8 cellular contexts compared by ENCODE assay signal in the genomic region with DNA sequence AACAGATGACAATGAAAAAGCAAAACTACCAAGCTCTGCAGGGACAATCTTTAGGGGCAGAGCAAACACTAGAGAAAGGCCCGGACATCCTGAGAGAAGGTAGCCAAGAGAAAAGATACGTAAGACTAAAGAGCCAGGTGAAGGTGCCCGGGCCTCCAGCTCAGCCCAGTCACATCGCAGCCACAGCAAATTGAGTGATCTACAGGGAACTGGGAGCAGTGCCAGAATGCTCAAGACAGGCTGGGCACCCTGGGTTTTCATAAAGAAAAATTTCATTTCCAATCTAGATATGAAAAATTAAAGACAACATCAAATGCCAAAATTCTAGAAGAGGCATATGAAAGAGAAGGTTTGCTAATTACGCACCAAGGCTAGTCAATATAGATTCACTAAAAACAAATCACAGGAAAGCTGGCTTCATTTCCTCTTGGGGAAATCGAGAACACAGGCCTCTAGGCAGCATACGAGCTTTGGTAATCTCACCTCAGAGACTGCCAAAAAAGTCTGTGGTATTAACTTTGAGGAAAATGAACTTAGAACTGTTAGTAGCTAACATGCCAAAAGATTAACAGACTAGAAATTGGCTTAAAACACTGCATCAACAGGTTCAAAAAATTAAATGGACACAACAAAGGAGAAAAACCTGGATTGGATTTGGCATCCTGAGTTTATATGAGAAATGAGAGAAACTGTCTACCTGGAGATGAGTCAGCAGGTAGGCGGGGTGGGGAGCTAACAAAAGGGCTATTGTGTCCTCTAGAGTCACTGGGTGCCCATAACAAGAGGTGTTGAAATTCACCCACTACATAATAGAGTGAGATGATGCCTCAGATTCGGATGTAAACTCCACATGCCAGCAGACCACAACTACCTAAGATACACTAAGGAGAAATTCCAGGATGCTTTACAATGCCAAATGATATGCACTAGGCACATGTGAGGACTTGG. TPM values are rescaled to one million over a fixed set of nuclear protein-coding genes. Genes with fewer than 3 reads are reported as not detected.
DNase-seq lines count a peak whose midpoint lies in the region; ATAC-seq and TF ChIP-seq lines count a peak whose summit lies in the region.

No MANE protein-coding gene starts in this region.

- no peaks in the 10 kb centered on the region for H3K9me3 ChIP-seq in iPS-20b (ENCODE audit: insufficient read depth, low read depth, low read length)
- no peaks in the 10 kb centered on the region for H3K9me3 ChIP-seq in tibial artery

- intact Hi-C loops in activated naive CD4-positive, alpha-beta T cell treated with anti-CD3 and anti-CD28 coated beads for 36 hours (cut with micrococcal nuclease): no loop called here
- intact Hi-C loops in tibial artery (cut with DNase I; ENCODE audit: low total_unique reads): no loop called here

- H3K4me3 Mint-ChIP-seq in activated naive CD4-positive, alpha-beta T cell treated with anti-CD3 and anti-CD28 coated beads for 36 hours: no peak overlapping the region

- CTCF ChIA-PET in activated naive CD4-positive, alpha-beta T cell treated with anti-CD3 and anti-CD28 coated beads for 36 hours (lab: Charles Lee): interaction anchor here (0.6 kb wide), 1 partner anchor 184 kb away, joined by 3 read pairs; no protein-coding TSS in a partner anchor

- peaks cover 66% of the 10 kb centered on the region for H3K36me3 ChIP-seq in iPS-20b (ENCODE audit: insufficient read depth, low read depth, low read length)
- peaks cover 0 to 18% (median 7%) of the 10 kb centered on the region in 3 donors for H3K36me3 ChIP-seq in tibial artery

- H3K9me3 Mint-ChIP-seq in activated naive CD4-positive, alpha-beta T cell treated with anti-CD3 and anti-CD28 coated beads for 36 hours: no peaks in the 10 kb centered on the region

- peak; percentile 45 for DNase-seq in activated naive CD4-positive, alpha-beta T cell treated with anti-CD3 and anti-CD28 coated beads for 36 hours
- DNase-seq in activated naive CD4-positive, alpha-beta T cell treated with Interleukin-2 at 50 U/mL for 16 hours: no peak
- DNase-seq in SW480 (ENCODE audit: low spot score): peak; percentile 98
- DNase-seq in tibial artery: no peak
- DNase-seq in NCI-H524 (lab: John Stamatoyannopoulos, UW): no peak
- DNase-seq in NCI-H1105 treated with DMSO at 0.1 percent for 48 hours (lab: John Stamatoyannopoulos, UW): no peak

- TF ChIP-seq CTCF in tibial artery (IDR thresholded peaks at IDR 0.05): no peak

- no peaks in the 10 kb centered on the region for H3K27me3 ChIP-seq in iPS-20b (ENCODE audit: insufficient read depth, low read length)
- H3K27me3 ChIP-seq in tibial artery: no peaks in the 10 kb centered on the region

- H3K4me1 ChIP-seq in iPS-20b (ENCODE audit: insufficient read depth, low read length) (peaks cover 54% of the 10 kb centered on the region), tibial artery (peaks cover 0 to 69% (median 46%) of the 10 kb centered on the region in 4 donors)

- peaks cover 41% of the 10 kb centered on the region for H3K36me3 Mint-ChIP-seq in activated naive CD4-positive, alpha-beta T cell treated with anti-CD3 and anti-CD28 coated beads for 36 hours (ENCODE audit: low read depth)

- H3K27me3 Mint-ChIP-seq in activated naive CD4-positive, alpha-beta T cell treated with anti-CD3 and anti-CD28 coated beads for 36 hours (ENCODE audit: low read depth): no peaks in the 10 kb centered on the region

- peaks cover 55% of the 10 kb centered on the region for H3K4me1 Mint-ChIP-seq in activated naive CD4-positive, alpha-beta T cell treated with anti-CD3 and anti-CD28 coated beads for 36 hours (ENCODE audit: low read depth)

- H3K9ac ChIP-seq in iPS-20b (ENCODE audit: low read depth, low read length): peak overlapping the region; percentile 65

- no peak for ATAC-seq in GM18519 (IDR thresholded peaks at IDR 0.05; ENCODE audit: low FRiP score, unreplicated experiment)

- H3K4me3 ChIP-seq in iPS-20b (ENCODE audit: low read length) (peak overlapping the region; percentile 40), tibial artery (no peak overlapping the region)

- H3K27ac ChIP-seq in iPS-20b (ENCODE audit: low read length): peak overlapping the region; percentile 68
- peak overlapping the region; percentile 28 to 43 for H3K27ac ChIP-seq in tibial artery

- H3K27ac Mint-ChIP-seq in activated naive CD4-positive, alpha-beta T cell treated with anti-CD3 and anti-CD28 coated beads for 36 hours: peak overlapping the region; percentile 75

RNA-seq across cellular contexts. Expression of a gene that starts 6.6 kb away (rescaled TPM):
- 10 to 100 TPM; 79.8 to 82.5 TPM for total RNA-seq in activated naive CD4-positive, alpha-beta T cell treated with anti-CD3 and anti-CD28 coated beads for 36 hours

Comparison
In these comparisons a context has a peak if more than half of its experiments do, and no peak if none do; other contexts are left out.
1. DNase-seq: peak in activated naive CD4-positive, alpha-beta T cell treated with anti-CD3 and anti-CD28 coated beads for 36 hours (single experiment) and SW480 (single experiment); none in activated naive CD4-positive, alpha-beta T cell treated with Interleukin-2 at 50 U/mL for 16 hours (single experiment), tibial artery (0 of 2), NCI-H524 (0 of 2) and NCI-H1105 treated with DMSO at 0.1 percent for 48 hours (single experiment).